2 cellular contexts compared by ENCODE assay signal in the genomic region with DNA sequence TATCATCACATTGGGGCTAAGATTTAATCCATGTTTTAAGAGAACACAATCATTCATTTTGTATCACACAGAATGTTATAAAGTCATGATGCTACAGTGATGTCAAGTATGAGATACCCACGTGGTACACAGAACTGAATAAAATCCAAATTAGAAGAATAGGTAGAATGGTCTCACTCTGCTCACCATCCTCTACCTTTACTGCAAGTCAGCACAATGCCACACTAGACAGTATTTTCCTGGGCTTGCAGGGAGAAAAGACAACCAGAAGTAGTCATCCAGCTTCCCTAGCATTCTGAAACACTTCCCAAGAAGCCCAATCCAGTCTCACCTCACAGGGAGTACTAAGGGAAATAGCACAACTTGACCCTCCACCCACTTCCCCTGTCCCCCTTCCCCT.
TF ChIP-seq lines count a peak whose summit lies in the region.

No MANE protein-coding gene starts in this region.

TF ChIP-seq in GM23338, 12 proteins besides CTCF, POLR2A, EP300 and RAD21 (continued from another document):
- TF ChIP-seq ZNF331 (CRISPR knock-in tag; IDR thresholded peaks at IDR 0.05; ENCODE audit: low read depth) = no peak

TF ChIP-seq in H1, 55 proteins besides CTCF, POLR2A, EP300 and RAD21 (continued from another document):
- TF ChIP-seq, protein P1, sequence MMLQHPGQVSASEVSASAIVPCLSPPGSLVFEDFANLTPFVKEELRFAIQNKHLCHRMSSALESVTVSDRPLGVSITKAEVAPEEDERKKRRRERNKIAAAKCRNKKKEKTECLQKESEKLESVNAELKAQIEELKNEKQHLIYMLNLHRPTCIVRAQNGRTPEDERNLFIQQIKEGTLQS (IDR thresholded peaks at IDR 0.05; ENCODE audit: insufficient read depth, low read depth, low read length) = no peak
- no peak for TF ChIP-seq YY1 (IDR thresholded peaks at IDR 0.05; ENCODE audit: low read depth, low read length)
- no peak for TF ChIP-seq TAF1 (IDR thresholded peaks at IDR 0.05; ENCODE audit: low read depth, low read length)
- no peak for TF ChIP-seq SIRT6 (IDR thresholded peaks at IDR 0.05; ENCODE audit: low read length)
- no peak for TF ChIP-seq RFX5 (IDR thresholded peaks at IDR 0.05; ENCODE audit: borderline replicate concordance, low read depth, low read length)
- TF ChIP-seq BCL11A (IDR thresholded peaks at IDR 0.05; ENCODE audit: low read depth in 2 of 2, low read length in 2 of 2) = no peak
- no peak for TF ChIP-seq RXRA (IDR thresholded peaks at IDR 0.05; ENCODE audit: insufficient read depth, low read depth, low read length)
- TF ChIP-seq RNF2 (IDR thresholded peaks at IDR 0.05; ENCODE audit: borderline replicate concordance, low read depth, low read length, missing control alignments, poor library complexity, severe bottlenecking) = no peak
- TF ChIP-seq, protein P2, sequence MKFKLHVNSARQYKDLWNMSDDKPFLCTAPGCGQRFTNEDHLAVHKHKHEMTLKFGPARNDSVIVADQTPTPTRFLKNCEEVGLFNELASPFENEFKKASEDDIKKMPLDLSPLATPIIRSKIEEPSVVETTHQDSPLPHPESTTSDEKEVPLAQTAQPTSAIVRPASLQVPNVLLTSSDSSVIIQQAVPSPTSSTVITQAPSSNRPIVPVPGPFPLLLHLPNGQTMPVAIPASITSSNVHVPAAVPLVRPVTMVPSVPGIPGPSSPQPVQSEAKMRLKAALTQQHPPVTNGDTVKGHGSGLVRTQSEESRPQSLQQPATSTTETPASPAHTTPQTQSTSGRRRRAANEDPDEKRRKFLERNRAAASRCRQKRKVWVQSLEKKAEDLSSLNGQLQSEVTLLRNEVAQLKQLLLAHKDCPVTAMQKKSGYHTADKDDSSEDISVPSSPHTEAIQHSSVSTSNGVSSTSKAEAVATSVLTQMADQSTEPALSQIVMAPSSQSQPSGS (IDR thresholded peaks at IDR 0.05; ENCODE audit: low read length) = no peak
